ENCODE assay signal across 1 cellular context in genomic region chr7:151075662-151075971, GRCh38.
TF ChIP-seq lines count a peak whose summit lies in the region.

No MANE protein-coding gene starts in this region.

TF ChIP-seq in H1, 55 proteins besides CTCF, POLR2A, EP300 and RAD21:
- TF ChIP-seq CBX8 (IDR thresholded peaks at IDR 0.05; ENCODE audit: borderline replicate concordance, low read depth, low read length) (no peak), SIRT6 (IDR thresholded peaks at IDR 0.05; ENCODE audit: low read length) (no peak), RNF2 (IDR thresholded peaks at IDR 0.05; ENCODE audit: borderline replicate concordance, low read depth, low read length, missing control alignments, poor library complexity, severe bottlenecking) (no peak), ATF2 (IDR thresholded peaks at IDR 0.05; ENCODE audit: low read length) (no peak), SAP30 (IDR thresholded peaks at IDR 0.05; ENCODE audit: insufficient read depth, insufficient replicate concordance, low read length) (no peak), EGR1 (IDR thresholded peaks at IDR 0.05; ENCODE audit: borderline replicate concordance, low read depth, low read length) (no peak), KDM5A (IDR thresholded peaks at IDR 0.05; ENCODE audit: low read length) (no peak), FOSL1 (IDR thresholded peaks at IDR 0.05; ENCODE audit: insufficient read depth, low read depth, low read length) (no peak)
TF ChIP-seq in H1: peak in this region for 0.
